Comparison of ENCODE assay signal across 8 cellular contexts in the genomic region with DNA sequence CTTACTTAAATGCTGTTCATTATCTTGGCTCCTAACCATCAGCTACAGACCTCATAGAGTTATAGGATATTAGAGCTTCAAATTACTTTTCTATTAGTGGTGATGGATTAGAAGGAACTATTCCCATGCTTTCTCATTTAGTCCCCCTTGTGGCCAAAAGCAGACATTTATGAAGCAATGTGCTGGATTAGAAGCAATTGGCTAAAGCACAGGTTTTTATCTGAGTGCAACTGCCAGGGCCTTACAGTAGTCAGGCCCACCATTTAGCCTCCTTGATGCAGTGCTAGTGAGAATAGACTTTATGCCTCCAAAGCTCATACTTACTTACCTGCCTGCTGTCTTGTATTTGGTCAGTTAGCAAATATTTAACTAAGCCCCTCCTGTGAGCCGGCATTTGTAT.
A peak's percentile ranks its signal among the peaks of the same experiment; 100 is the strongest.
DNase-seq lines count a peak whose midpoint lies in the region; ATAC-seq, FAIRE-seq and TF ChIP-seq lines count a peak whose summit lies in the region.

No MANE protein-coding gene starts in this region.

- TF ChIP-seq CTCF in DND-41 (IDR thresholded peaks at IDR 0.05; ENCODE audit: borderline replicate concordance, extremely low read depth, low read length, poor library complexity, severe bottlenecking) (peak; percentile 53), bronchial epithelial cell (IDR thresholded peaks at IDR 0.05; ENCODE audit: insufficient read depth, low read length, severe bottlenecking) (peak; percentile 38)

- no peaks in the 10 kb centered on the region for H3K9me3 ChIP-seq in DND-41 (ENCODE audit: insufficient read depth, low read length, severe bottlenecking)

- peaks cover 15% of the 10 kb centered on the region for H3K4me1 ChIP-seq in DND-41 (ENCODE audit: insufficient read depth, low read length)

- ATAC-seq in DND-41 (ENCODE audit: insufficient read depth, low read depth) (no peak), HG03135 (IDR thresholded peaks at IDR 0.05; ENCODE audit: unreplicated experiment) (no peak)
- ATAC-seq in stimulated activated naive CD8-positive, alpha-beta T cell treated with anti-CD3 and anti-CD28 coated beads, Interleukin-15, Interleukin-2, amounts not matched to agents 100 U/mL and 50 U/mL, for 24 hours, result no peak
- ATAC-seq in activated T-cell treated with anti-CD3 and anti-CD28 coated beads, Interleukin-2, amount 50 U/mL, for 4 hours, result no peak

- no peaks in the 10 kb centered on the region for H3K36me3 Mint-ChIP-seq in activated T-cell treated with anti-CD3 and anti-CD28 coated beads, Interleukin-2, amount 50 U/mL, for 4 hours (ENCODE audit: insufficient read depth)

- H3K9ac ChIP-seq in DND-41 (ENCODE audit: low read depth, low read length), result no peak overlapping the region

- no peaks in the 10 kb centered on the region for H3K9me3 Mint-ChIP-seq in activated T-cell treated with anti-CD3 and anti-CD28 coated beads, Interleukin-2, amount 50 U/mL, for 4 hours

- H3K4me1 Mint-ChIP-seq in activated T-cell treated with anti-CD3 and anti-CD28 coated beads, Interleukin-2, amount 50 U/mL, for 4 hours (ENCODE audit: low read depth), result no peaks in the 10 kb centered on the region

- H3K36me3 ChIP-seq in DND-41 (ENCODE audit: insufficient read depth, low read length) (no peaks in the 10 kb centered on the region), bronchial epithelial cell (ENCODE audit: control insufficient read depth, insufficient read depth, low read length) (no peaks in the 10 kb centered on the region)

- H3K4me2 ChIP-seq in DND-41 (ENCODE audit: insufficient read depth, low read length), result no peak overlapping the region

- H3K79me2 ChIP-seq in DND-41 (ENCODE audit: insufficient read depth, low read length), result no peaks in the 10 kb centered on the region

- H3K27ac ChIP-seq in DND-41 (ENCODE audit: low read length), result no peak overlapping the region

- H3K27me3 Mint-ChIP-seq in activated T-cell treated with anti-CD3 and anti-CD28 coated beads, Interleukin-2, amount 50 U/mL, for 4 hours (ENCODE audit: low read depth), result no peaks in the 10 kb centered on the region

- H4K20me1 ChIP-seq in DND-41 (ENCODE audit: insufficient read depth, low read length), result no peaks in the 10 kb centered on the region

- H3K4me3 Mint-ChIP-seq in activated T-cell treated with anti-CD3 and anti-CD28 coated beads, Interleukin-2, amount 50 U/mL, for 4 hours, result no peak overlapping the region

- FAIRE-seq in bronchial epithelial cell (lab: Jason Lieb, UNC), result no peak

- DNase-seq in DND-41, result peak; percentile 4
- DNase-seq in NCI-H1105 (lab: John Stamatoyannopoulos, UW), result peak; percentile 21
- DNase-seq in bronchial epithelial cell (ENCODE audit: low read depth), result peak; percentile 39
- peak; percentile 46 for DNase-seq in medulla oblongata (ENCODE audit: extremely low spot score)
- no peak for DNase-seq in OCI-M2 (lab: John Stamatoyannopoulos, UW; ENCODE audit: unreplicated experiment)
- no peak for DNase-seq in stimulated activated naive CD8-positive, alpha-beta T cell treated with anti-CD3 and anti-CD28 coated beads, Interleukin-15, Interleukin-2, amounts not matched to agents 100 U/mL and 50 U/mL, for 24 hours
- no peak for DNase-seq in activated T-cell treated with anti-CD3 and anti-CD28 coated beads, Interleukin-2, amount 50 U/mL, for 4 hours

- H3K27me3 ChIP-seq in DND-41 (ENCODE audit: insufficient read depth, low read length, poor library complexity) (no peaks in the 10 kb centered on the region), bronchial epithelial cell (ENCODE audit: control insufficient read depth, insufficient read depth, low read length) (no peaks in the 10 kb centered on the region)

- H3K4me3 ChIP-seq in DND-41 (ENCODE audit: low read depth in 1 of 2, low read length in 2 of 2) (no peak overlapping the region), bronchial epithelial cell (ENCODE audit: low read depth, low read length) (no peak overlapping the region)

- H2AFZ ChIP-seq in DND-41 (ENCODE audit: low read depth, low read length), result no peak overlapping the region

Comparison
In these comparisons a context has a peak if more than half of its experiments do, and no peak if none do; other contexts are left out.
1. DNase-seq: peak in DND-41 (single experiment), NCI-H1105 (single experiment), bronchial epithelial cell (single experiment) and medulla oblongata (single experiment); none in OCI-M2 (single experiment), stimulated activated naive CD8-positive, alpha-beta T cell treated with anti-CD3 and anti-CD28 coated beads, Interleukin-15, Interleukin-2, amounts not matched to agents 100 U/mL and 50 U/mL, for 24 hours (single experiment) and activated T-cell treated with anti-CD3 and anti-CD28 coated beads, Interleukin-2, amount 50 U/mL, for 4 hours (single experiment).